Comparison of ENCODE assay signal across 18 cellular contexts in genomic region chr12:47878293-47878917, GRCh38.
"Had no signal": no experiment of that assay in that cellular context is flagged by ENCODE, and none has a peak within 500 bp of the region (broad histone marks: within the 10 kb centered on the region; RNA-seq: fewer than 3 reads in every experiment).

No MANE protein-coding gene starts in this region.

- H3K9me3 ChIP-seq: adrenal gland, SK-N-SH, transverse colon, uterus had no signal

- H3K4me1 ChIP-seq: uterus had no signal

- ATAC-seq: activated CD4-positive, CD25-positive, alpha-beta regulatory T cell treated with anti-CD3 and anti-CD28 coated beads, Interleukin-2, amount 50 U/mL, for 24 hours; activated CD8-positive, alpha-beta memory T cell treated with anti-CD3 and anti-CD28 coated beads, Interleukin-2, amount 10 ng/mL, durations not matched to agents 7 days and 5 days; stimulated activated naive CD8-positive, alpha-beta T cell treated with anti-CD3 and anti-CD28 coated beads, Interleukin-15, Interleukin-2, amounts not matched to agents 100 U/mL and 50 U/mL, for 24 hours; T-cell had no signal

- H3K4me3 ChIP-seq: adrenal gland, hepatocyte, transverse colon, uterus had no signal

- H3K36me3 ChIP-seq: transverse colon, uterus had no signal

- H3K9me3 Mint-ChIP-seq: nephron, T-cell had no signal

- H3K4me3 Mint-ChIP-seq: activated CD8-positive, alpha-beta memory T cell treated with anti-CD3 and anti-CD28 coated beads, Interleukin-2, amount 10 ng/mL, durations not matched to agents 7 days and 5 days; nephron; T-cell had no signal

- H3K27me3 ChIP-seq: adrenal gland, hepatocyte, transverse colon, uterus had no signal

- H3K27ac Mint-ChIP-seq: activated CD8-positive, alpha-beta memory T cell treated with anti-CD3 and anti-CD28 coated beads, Interleukin-2, amount 10 ng/mL, durations not matched to agents 7 days and 5 days; nephron; T-cell had no signal

- H3K36me3 Mint-ChIP-seq: T-cell had no signal

- DNase-seq: activated CD8-positive, alpha-beta memory T cell treated with anti-CD3 and anti-CD28 coated beads, Interleukin-2, amount 10 ng/mL, durations not matched to agents 7 days and 5 days; activated naive CD4-positive, alpha-beta T cell; activated T-cell treated with anti-CD3 and anti-CD28 coated beads, Interleukin-2, amount 50 U/mL, for 1 hour; adrenal gland; foreskin fibroblast; SHP77 treated with DMSO at 0.1 percent for 48 hours; SK-N-SH; stimulated activated CD4-positive, alpha-beta T cell treated with anti-CD3 and anti-CD28 coated beads, Interleukin-12 subunit alpha, Interleukin-12 subunit beta, amount 100 ng/mL, for 4 hours; stimulated activated CD4-positive, alpha-beta T cell treated with anti-CD3 and anti-CD28 coated beads, Interleukin-1b, Interleukin-23, amount 100 ng/mL, for 48 hours; stimulated activated CD8-positive, alpha-beta memory T cell treated with anti-CD3 and anti-CD28 coated beads, Interleukin-4, amount 100 ng/mL, for 48 hours; stimulated activated naive CD8-positive, alpha-beta T cell treated with anti-CD3 and anti-CD28 coated beads, Interleukin-15, Interleukin-2, amounts not matched to agents 100 U/mL and 50 U/mL, for 24 hours; T-cell; transverse colon; uterus had no signal

- H3K27me3 Mint-ChIP-seq: activated CD8-positive, alpha-beta memory T cell treated with anti-CD3 and anti-CD28 coated beads, Interleukin-2, amount 10 ng/mL, durations not matched to agents 7 days and 5 days; T-cell had no signal

- H3K27ac ChIP-seq: adrenal gland, epithelial cell of prostate, hepatocyte, transverse colon, uterus had no signal
